In the genomic region with DNA sequence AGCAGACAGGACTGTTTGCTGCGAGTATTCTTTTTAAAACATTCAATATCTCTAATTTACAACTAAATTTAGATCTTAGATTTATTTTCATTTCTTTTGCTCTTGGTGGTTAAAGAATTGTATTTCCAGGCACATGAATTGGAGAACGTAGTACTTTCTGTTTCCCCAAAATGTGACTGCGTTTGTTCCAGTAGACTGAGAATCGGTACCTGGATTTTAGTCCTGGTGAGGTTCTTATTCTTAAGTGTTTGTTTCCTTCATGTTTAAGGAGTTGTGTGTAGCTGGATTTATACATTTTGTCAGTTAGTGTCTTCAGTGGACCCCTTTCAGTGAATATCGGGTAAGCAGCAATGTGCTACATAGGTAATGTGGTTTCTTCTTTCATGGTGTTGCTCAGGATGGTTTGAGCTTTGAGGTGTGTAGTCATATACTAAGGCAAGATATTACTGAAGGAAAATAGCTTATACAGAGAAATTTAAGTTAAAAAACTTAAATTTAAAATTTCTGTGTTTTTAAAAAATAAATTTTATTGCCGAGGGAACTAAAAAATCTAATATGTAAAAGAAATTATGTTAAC, we compare ENCODE assay signal across 8 cellular contexts. TPM values are rescaled to one million over a fixed set of nuclear protein-coding genes. Genes with fewer than 3 reads are reported as not detected.
DNase-seq lines count a peak whose midpoint lies in the region; ATAC-seq and TF ChIP-seq lines count a peak whose summit lies in the region.

No MANE protein-coding gene starts in this region.

- H3K4me3 ChIP-seq in tibial nerve = peak overlapping the region; percentile 52 to 97 (median 68)

- H3K36me3 Mint-ChIP-seq in activated T-cell treated with anti-CD3 and anti-CD28 coated beads, Interleukin-2, amount 50 U/mL, for 24 hours (ENCODE audit: low read depth) = peaks cover 57% of the 10 kb centered on the region
- peaks cover 42% of the 10 kb centered on the region for H3K36me3 Mint-ChIP-seq in activated CD8-positive, alpha-beta T cell treated with anti-CD3 and anti-CD28 coated beads, Interleukin-2, amount 10 ng/mL, durations not matched to agents 7 days and 5 days (ENCODE audit: low read depth)
- no peaks in the 10 kb centered on the region for H3K36me3 Mint-ChIP-seq in immature natural killer cell

- TF ChIP-seq CTCF in tibial nerve (IDR thresholded peaks at IDR 0.05) = no peak

- 45 to 50% methylated on average over 6 of the region's 6 CpGs for WGBS in tibial nerve, 2 donors

- H3K4me1 Mint-ChIP-seq in activated T-cell treated with anti-CD3 and anti-CD28 coated beads, Interleukin-2, amount 50 U/mL, for 24 hours (ENCODE audit: low read depth) = peaks cover 62% of the 10 kb centered on the region
- H3K4me1 Mint-ChIP-seq in activated CD8-positive, alpha-beta T cell treated with anti-CD3 and anti-CD28 coated beads, Interleukin-2, amount 10 ng/mL, durations not matched to agents 7 days and 5 days (ENCODE audit: low read depth) = peaks cover 61% of the 10 kb centered on the region
- H3K4me1 Mint-ChIP-seq in immature natural killer cell = peaks cover 63 to 83% of the 10 kb centered on the region in 2 donors

- no peaks in the 10 kb centered on the region for H3K9me3 Mint-ChIP-seq in activated T-cell treated with anti-CD3 and anti-CD28 coated beads, Interleukin-2, amount 50 U/mL, for 24 hours
- no peaks in the 10 kb centered on the region for H3K9me3 Mint-ChIP-seq in activated CD8-positive, alpha-beta T cell treated with anti-CD3 and anti-CD28 coated beads, Interleukin-2, amount 10 ng/mL, durations not matched to agents 7 days and 5 days (ENCODE audit: insufficient read depth)
- no peaks in the 10 kb centered on the region for H3K9me3 Mint-ChIP-seq in immature natural killer cell

- H3K27me3 ChIP-seq in tibial nerve = no peaks in the 10 kb centered on the region

- DNase-seq in activated T-cell treated with anti-CD3 and anti-CD28 coated beads, Interleukin-2, amount 50 U/mL, for 24 hours = no peak
- DNase-seq in activated T-cell treated with anti-CD3 and anti-CD28 coated beads, Interleukin-2, amount 50 U/mL, for 1 hour = no peak
- no peak for DNase-seq in activated CD8-positive, alpha-beta T cell treated with anti-CD3 and anti-CD28 coated beads, Interleukin-2, amount 10 ng/mL, durations not matched to agents 7 days and 5 days
- DNase-seq in immature natural killer cell = no peak
- DNase-seq in tibial nerve (ENCODE audit: low spot score in 2 of 2) = no peak
- DNase-seq in left colon = no peak
- no peak for DNase-seq in NCI-H146 (lab: John Stamatoyannopoulos, UW)
- no peak for DNase-seq in NCI-H748 (lab: John Stamatoyannopoulos, UW; ENCODE audit: unreplicated experiment)

- peak overlapping the region in 3 of 4 donors; percentile 93 to 99 (median 97) for H3K27ac ChIP-seq in tibial nerve

- peak overlapping the region; percentile 86 for H3K4me3 Mint-ChIP-seq in activated T-cell treated with anti-CD3 and anti-CD28 coated beads, Interleukin-2, amount 50 U/mL, for 24 hours
- H3K4me3 Mint-ChIP-seq in activated CD8-positive, alpha-beta T cell treated with anti-CD3 and anti-CD28 coated beads, Interleukin-2, amount 10 ng/mL, durations not matched to agents 7 days and 5 days = peak overlapping the region; percentile 81
- H3K4me3 Mint-ChIP-seq in immature natural killer cell = peak overlapping the region; percentile 91 to 98 (median 96)

- CTCF ChIA-PET in activated CD8-positive, alpha-beta T cell treated with anti-CD3 and anti-CD28 coated beads, Interleukin-2, amount 10 ng/mL, durations not matched to agents 7 days and 5 days (lab: Charles Lee) = interaction anchor here (1.0 to 1.5 kb wide), 3 partner anchors 10 to 217 kb away, joined by 3 to 4 read pairs (median 3); no protein-coding TSS in a partner anchor

- H3K9me3 ChIP-seq in tibial nerve = no peaks in the 10 kb centered on the region

- no peak for TF ChIP-seq POLR2A in tibial nerve (IDR thresholded peaks at IDR 0.05)

- no peak for ATAC-seq in activated CD8-positive, alpha-beta T cell treated with anti-CD3 and anti-CD28 coated beads, Interleukin-2, amount 10 ng/mL, durations not matched to agents 7 days and 5 days
- ATAC-seq in left colon = no peak

- no peaks in the 10 kb centered on the region for H3K27me3 Mint-ChIP-seq in activated T-cell treated with anti-CD3 and anti-CD28 coated beads, Interleukin-2, amount 50 U/mL, for 24 hours
- no peaks in the 10 kb centered on the region for H3K27me3 Mint-ChIP-seq in activated CD8-positive, alpha-beta T cell treated with anti-CD3 and anti-CD28 coated beads, Interleukin-2, amount 10 ng/mL, durations not matched to agents 7 days and 5 days (ENCODE audit: low read depth)
- H3K27me3 Mint-ChIP-seq in immature natural killer cell (ENCODE audit: low read depth in 3 of 3) = peaks cover 6 to 7% (median 7%) of the 10 kb centered on the region in 3 donors

- peaks cover 0 to 81% (median 21%) of the 10 kb centered on the region in 4 donors for H3K4me1 ChIP-seq in tibial nerve

- intact Hi-C loops in left colon (cut with DNase I, micrococcal nuclease) = no loop called here

- no peaks in the 10 kb centered on the region for H3K36me3 ChIP-seq in tibial nerve

- TF ChIP-seq EP300 in tibial nerve (IDR thresholded peaks at IDR 0.05) = no peak

- peak overlapping the region; percentile 95 for H3K27ac Mint-ChIP-seq in activated T-cell treated with anti-CD3 and anti-CD28 coated beads, Interleukin-2, amount 50 U/mL, for 24 hours
- peak overlapping the region; percentile 84 for H3K27ac Mint-ChIP-seq in activated CD8-positive, alpha-beta T cell treated with anti-CD3 and anti-CD28 coated beads, Interleukin-2, amount 10 ng/mL, durations not matched to agents 7 days and 5 days
- peak overlapping the region; percentile 79 to 97 (median 91) for H3K27ac Mint-ChIP-seq in immature natural killer cell

- POLR2A ChIA-PET in activated CD8-positive, alpha-beta T cell treated with anti-CD3 and anti-CD28 coated beads, Interleukin-2, amount 10 ng/mL, durations not matched to agents 7 days and 5 days (lab: Charles Lee) = interaction anchor here (1.7 kb wide), 1 partner anchor 50 kb away, joined by 6 read pairs; no protein-coding TSS in a partner anchor

RNA-seq across cellular contexts. Expression of gene MIER1, which starts 6.8 kb away (rescaled TPM):
- total RNA-seq in activated CD8-positive, alpha-beta T cell treated with anti-CD3 and anti-CD28 coated beads, Interleukin-2, amount 10 ng/mL, durations not matched to agents 7 days and 5 days = 10 to 100 TPM; 49.3 to 54.1 TPM
- polyA plus RNA-seq in immature natural killer cell = 10 to 100 TPM; 24.0 to 48.7 (median 42.0) TPM
- total RNA-seq in tibial nerve (10 to 100 TPM; 25.5 to 43.5 (median 40.1) TPM), left colon (10 to 100 TPM; 64.6 to 86.4 TPM)

RNA-seq across cellular contexts. Expression of gene DNAI4, which starts 7.0 kb away (rescaled TPM):
- 1 to 10 TPM; 1.4 to 3.6 TPM for total RNA-seq in activated CD8-positive, alpha-beta T cell treated with anti-CD3 and anti-CD28 coated beads, Interleukin-2, amount 10 ng/mL, durations not matched to agents 7 days and 5 days
- polyA plus RNA-seq in immature natural killer cell = under 1 TPM in 2 of 3 donors, not detected in 1; 0.27 to 0.57 TPM
- total RNA-seq in tibial nerve (10 to 100 TPM; 13.5 to 23.6 (median 17.2) TPM), left colon (10 to 100 TPM; 12.0 to 27.2 TPM)
